2 cellular contexts compared by ENCODE assay signal in the genomic region with DNA sequence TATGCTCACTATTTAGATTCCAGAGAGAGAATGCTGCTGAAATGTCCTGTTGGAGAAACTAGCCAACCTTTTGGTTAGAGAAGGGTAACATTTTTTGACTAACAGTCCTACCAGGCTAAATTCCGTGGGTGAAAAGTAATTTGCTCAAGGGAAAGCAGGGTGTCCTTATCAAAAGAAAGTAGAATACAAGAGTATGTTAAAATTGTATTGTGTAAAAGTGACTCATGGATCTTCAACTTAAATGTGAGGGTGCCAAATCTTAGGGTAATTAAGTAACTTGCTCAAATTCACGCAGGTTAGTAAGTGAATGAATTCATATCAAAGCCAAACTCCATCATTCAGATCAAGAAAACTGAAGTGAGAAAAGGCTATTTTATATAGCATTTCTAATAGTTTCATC.
TF ChIP-seq lines count a peak whose summit lies in the region.

No MANE protein-coding gene starts in this region.

TF ChIP-seq in SK-N-SH, 30 proteins besides CTCF, POLR2A, EP300 and RAD21 (continued from another document):
- TF ChIP-seq EZH2phosphoT487 (IDR thresholded peaks at IDR 0.05; ENCODE audit: borderline replicate concordance, low read depth) = no peak
- no peak for TF ChIP-seq TCF12 (IDR thresholded peaks at IDR 0.05)
- TF ChIP-seq RFX5 (IDR thresholded peaks at IDR 0.05; ENCODE audit: low read length) = no peak
- TF ChIP-seq SIN3A (IDR thresholded peaks at IDR 0.05; ENCODE audit: borderline replicate concordance, low read depth, low read length) = no peak
- no peak for TF ChIP-seq CHD2 (IDR thresholded peaks at IDR 0.05; ENCODE audit: low read length, partially characterized antibody)
- no peak for TF ChIP-seq MEF2A (IDR thresholded peaks at IDR 0.05; ENCODE audit: borderline replicate concordance, low read depth)
- TF ChIP-seq, protein P1, sequence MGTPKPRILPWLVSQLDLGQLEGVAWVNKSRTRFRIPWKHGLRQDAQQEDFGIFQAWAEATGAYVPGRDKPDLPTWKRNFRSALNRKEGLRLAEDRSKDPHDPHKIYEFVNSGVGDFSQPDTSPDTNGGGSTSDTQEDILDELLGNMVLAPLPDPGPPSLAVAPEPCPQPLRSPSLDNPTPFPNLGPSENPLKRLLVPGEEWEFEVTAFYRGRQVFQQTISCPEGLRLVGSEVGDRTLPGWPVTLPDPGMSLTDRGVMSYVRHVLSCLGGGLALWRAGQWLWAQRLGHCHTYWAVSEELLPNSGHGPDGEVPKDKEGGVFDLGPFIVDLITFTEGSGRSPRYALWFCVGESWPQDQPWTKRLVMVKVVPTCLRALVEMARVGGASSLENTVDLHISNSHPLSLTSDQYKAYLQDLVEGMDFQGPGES (IDR thresholded peaks at IDR 0.05; ENCODE audit: low read depth, low read length) = no peak
- TF ChIP-seq RXRA (IDR thresholded peaks at IDR 0.05; ENCODE audit: borderline replicate concordance, low read depth) = no peak
- TF ChIP-seq NRF1 (IDR thresholded peaks at IDR 0.05; ENCODE audit: low read depth, low read length) = no peak
- TF ChIP-seq POLR2AphosphoS5 (IDR thresholded peaks at IDR 0.05; ENCODE audit: low read depth, low read length) = no peak
- TF ChIP-seq, protein P2, sequence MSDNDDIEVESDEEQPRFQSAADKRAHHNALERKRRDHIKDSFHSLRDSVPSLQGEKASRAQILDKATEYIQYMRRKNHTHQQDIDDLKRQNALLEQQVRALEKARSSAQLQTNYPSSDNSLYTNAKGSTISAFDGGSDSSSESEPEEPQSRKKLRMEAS (IDR thresholded peaks at IDR 0.05; ENCODE audit: low read depth) = no peak
- TF ChIP-seq SMC3 (IDR thresholded peaks at IDR 0.05; ENCODE audit: low read depth, low read length) = no peak
- TF ChIP-seq, protein P3, sequence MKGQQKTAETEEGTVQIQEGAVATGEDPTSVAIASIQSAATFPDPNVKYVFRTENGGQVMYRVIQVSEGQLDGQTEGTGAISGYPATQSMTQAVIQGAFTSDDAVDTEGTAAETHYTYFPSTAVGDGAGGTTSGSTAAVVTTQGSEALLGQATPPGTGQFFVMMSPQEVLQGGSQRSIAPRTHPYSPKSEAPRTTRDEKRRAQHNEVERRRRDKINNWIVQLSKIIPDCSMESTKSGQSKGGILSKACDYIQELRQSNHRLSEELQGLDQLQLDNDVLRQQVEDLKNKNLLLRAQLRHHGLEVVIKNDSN (IDR thresholded peaks at IDR 0.05; ENCODE audit: borderline replicate concordance, low read depth) = no peak
- TF ChIP-seq NFIC (IDR thresholded peaks at IDR 0.05; ENCODE audit: borderline replicate concordance) = no peak

TF ChIP-seq in SK-N-SH treated with all-trans-retinoic acid at 6 μM for 48 hours, 23 proteins besides CTCF, POLR2A, EP300 and RAD21 (continued from another document):
- TF ChIP-seq, protein P4, sequence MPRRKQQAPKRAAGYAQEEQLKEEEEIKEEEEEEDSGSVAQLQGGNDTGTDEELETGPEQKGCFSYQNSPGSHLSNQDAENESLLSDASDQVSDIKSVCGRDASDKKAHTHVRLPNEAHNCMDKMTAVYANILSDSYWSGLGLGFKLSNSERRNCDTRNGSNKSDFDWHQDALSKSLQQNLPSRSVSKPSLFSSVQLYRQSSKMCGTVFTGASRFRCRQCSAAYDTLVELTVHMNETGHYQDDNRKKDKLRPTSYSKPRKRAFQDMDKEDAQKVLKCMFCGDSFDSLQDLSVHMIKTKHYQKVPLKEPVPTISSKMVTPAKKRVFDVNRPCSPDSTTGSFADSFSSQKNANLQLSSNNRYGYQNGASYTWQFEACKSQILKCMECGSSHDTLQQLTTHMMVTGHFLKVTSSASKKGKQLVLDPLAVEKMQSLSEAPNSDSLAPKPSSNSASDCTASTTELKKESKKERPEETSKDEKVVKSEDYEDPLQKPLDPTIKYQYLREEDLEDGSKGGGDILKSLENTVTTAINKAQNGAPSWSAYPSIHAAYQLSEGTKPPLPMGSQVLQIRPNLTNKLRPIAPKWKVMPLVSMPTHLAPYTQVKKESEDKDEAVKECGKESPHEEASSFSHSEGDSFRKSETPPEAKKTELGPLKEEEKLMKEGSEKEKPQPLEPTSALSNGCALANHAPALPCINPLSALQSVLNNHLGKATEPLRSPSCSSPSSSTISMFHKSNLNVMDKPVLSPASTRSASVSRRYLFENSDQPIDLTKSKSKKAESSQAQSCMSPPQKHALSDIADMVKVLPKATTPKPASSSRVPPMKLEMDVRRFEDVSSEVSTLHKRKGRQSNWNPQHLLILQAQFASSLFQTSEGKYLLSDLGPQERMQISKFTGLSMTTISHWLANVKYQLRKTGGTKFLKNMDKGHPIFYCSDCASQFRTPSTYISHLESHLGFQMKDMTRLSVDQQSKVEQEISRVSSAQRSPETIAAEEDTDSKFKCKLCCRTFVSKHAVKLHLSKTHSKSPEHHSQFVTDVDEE (CRISPR knock-in tag; IDR thresholded peaks at IDR 0.05) = no peak
- TF ChIP-seq ZFP3 (CRISPR knock-in tag; IDR thresholded peaks at IDR 0.05) = no peak
- no peak for TF ChIP-seq ESRRG (CRISPR knock-in tag; IDR thresholded peaks at IDR 0.05)
- TF ChIP-seq PPARA (CRISPR knock-in tag; IDR thresholded peaks at IDR 0.05; ENCODE audit: borderline replicate concordance) = no peak
- no peak for TF ChIP-seq RARB (CRISPR knock-in tag; IDR thresholded peaks at IDR 0.05)
- TF ChIP-seq ISL1 (CRISPR knock-in tag; IDR thresholded peaks at IDR 0.05) = no peak
- no peak for TF ChIP-seq BACH2 (CRISPR knock-in tag; IDR thresholded peaks at IDR 0.05; ENCODE audit: borderline replicate concordance)
- no peak for TF ChIP-seq ZFP30 (CRISPR knock-in tag; IDR thresholded peaks at IDR 0.05)
- no peak for TF ChIP-seq TOX (CRISPR knock-in tag; IDR thresholded peaks at IDR 0.05; ENCODE audit: borderline replicate concordance)
- no peak for TF ChIP-seq ZC3H10 (CRISPR knock-in tag; IDR thresholded peaks at IDR 0.05)
- no peak for TF ChIP-seq TCF4 (CRISPR knock-in tag; IDR thresholded peaks at IDR 0.05; ENCODE audit: borderline replicate concordance)
- no peak for TF ChIP-seq GLIS3 (CRISPR knock-in tag; IDR thresholded peaks at IDR 0.05)
TF ChIP-seq in SK-N-SH treated with all-trans-retinoic acid at 6 μM for 48 hours: peak in this region for 0.
